Comparison of ENCODE assay signal across 9 cellular contexts in the genomic region with DNA sequence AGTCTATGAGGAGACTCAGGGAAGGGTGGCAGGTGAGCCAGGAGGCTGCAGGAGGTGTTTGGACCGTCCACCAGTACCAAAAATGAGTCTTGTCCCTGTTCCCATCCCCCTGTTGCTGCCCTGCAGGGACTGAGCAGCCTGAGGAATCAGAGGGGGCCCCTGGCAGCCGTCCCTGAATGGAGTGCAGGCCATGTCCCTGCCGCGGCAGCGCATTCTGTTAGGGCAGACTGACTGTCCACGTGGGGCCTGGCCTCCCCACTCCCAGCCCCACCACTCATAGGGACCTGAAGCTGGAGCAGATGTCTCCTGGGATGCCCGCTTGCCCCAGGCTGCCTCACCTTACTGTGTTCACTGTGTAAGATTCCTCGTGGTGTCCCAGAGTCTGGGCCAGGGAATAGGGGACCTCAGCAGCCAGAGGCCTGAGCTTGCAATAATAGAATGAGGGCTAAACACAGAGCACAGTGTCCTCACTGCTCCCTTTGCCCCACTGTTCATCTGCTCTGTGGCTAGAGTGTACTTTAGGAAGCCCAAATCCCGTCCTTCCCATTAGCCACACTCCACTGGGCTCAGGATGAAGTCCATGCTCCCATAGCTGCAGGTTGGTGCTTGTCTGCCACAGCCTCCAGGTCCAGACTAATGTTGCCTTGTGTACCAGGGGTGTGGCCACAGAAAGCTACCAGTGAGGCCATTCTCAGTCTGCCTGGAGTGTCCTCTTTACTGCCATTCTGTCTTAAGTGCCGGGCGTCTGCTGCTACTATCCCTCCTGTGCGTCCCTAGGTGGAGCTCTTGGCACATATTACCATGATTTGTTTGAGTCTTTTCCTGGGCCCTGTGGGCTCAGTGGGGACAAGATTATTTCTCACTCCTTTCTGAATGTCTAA.
DNase-seq lines count a peak whose midpoint lies in the region; ATAC-seq, FAIRE-seq and TF ChIP-seq lines count a peak whose summit lies in the region.
"Had no signal": no experiment of that assay in that cellular context is flagged by ENCODE, and none has a peak within 500 bp of the region (broad histone marks: within the 10 kb centered on the region; RNA-seq: fewer than 3 reads in every experiment).

No MANE protein-coding gene starts in this region.

- no peak for TF ChIP-seq EP300 in gastroesophageal sphincter (IDR thresholded peaks at IDR 0.05)

- DNase-seq in DMS153 treated with DMSO at 0.1 percent for 48 hours (lab: John Stamatoyannopoulos, UW; ENCODE audit: unreplicated experiment) (peak; percentile 39), HTR-8/SVneo (ENCODE audit: insufficient read length, low spot score) (peak; percentile 94), NCI-H774 (lab: John Stamatoyannopoulos, UW) (peak; percentile 79), T47D (ENCODE audit: low read depth in 1 of 2, low spot score in 1 of 2) (peak; percentile 71 to 85), left kidney (ENCODE audit: low read depth, low spot score) (peak; percentile 85)
- DNase-seq in stimulated activated naive CD4-positive, alpha-beta T cell (lab: John Stamatoyannopoulos, UW): no peak

- FAIRE-seq in HTR-8/SVneo (lab: Jason Lieb, UNC): peak; percentile 99

- H3K4me3 ChIP-seq in gastroesophageal sphincter: no peak overlapping the region
- H3K4me3 ChIP-seq: skin epidermis had no signal

- peaks cover 0 to 45% of the 10 kb centered on the region in 2 donors for H3K36me3 ChIP-seq in gastroesophageal sphincter

- no peaks in the 10 kb centered on the region for H3K27me3 ChIP-seq in gastroesophageal sphincter

- no peak for TF ChIP-seq POLR2A in gastroesophageal sphincter (IDR thresholded peaks at IDR 0.05)

- H3K27ac ChIP-seq in gastroesophageal sphincter: no peak overlapping the region
- H3K27ac ChIP-seq: skin epidermis had no signal

- no peaks in the 10 kb centered on the region for H3K4me1 ChIP-seq in gastroesophageal sphincter

- no peak for ATAC-seq in HG03432 (IDR thresholded peaks at IDR 0.05; ENCODE audit: unreplicated experiment)
- no peak for ATAC-seq in gastroesophageal sphincter

- 60 to 67% methylated on average over 3 to 4 of the region's 12 CpGs for WGBS in gastroesophageal sphincter (ENCODE audit: low coverage in 1 of 2), 2 donors

- H3K9me3 ChIP-seq in gastroesophageal sphincter: no peaks in the 10 kb centered on the region

- in situ Hi-C loops in T47D (cut with HindIII; ENCODE audit: low pct_unique_long_range_greater_than_20kb, low sequenced_read_pairs): no loop called here

- TF ChIP-seq CTCF in gastroesophageal sphincter (IDR thresholded peaks at IDR 0.05): peak in 1 of 4 experiments; percentile 12

Comparison
In these comparisons a context has a peak if more than half of its experiments do, and no peak if none do; other contexts are left out.
1. DNase-seq: peak in DMS153 treated with DMSO at 0.1 percent for 48 hours (single experiment), HTR-8/SVneo (single experiment), NCI-H774 (single experiment), T47D (2 of 2) and left kidney (single experiment); none in stimulated activated naive CD4-positive, alpha-beta T cell (0 of 6).